8 cellular contexts compared by ENCODE assay signal in the genomic region with DNA sequence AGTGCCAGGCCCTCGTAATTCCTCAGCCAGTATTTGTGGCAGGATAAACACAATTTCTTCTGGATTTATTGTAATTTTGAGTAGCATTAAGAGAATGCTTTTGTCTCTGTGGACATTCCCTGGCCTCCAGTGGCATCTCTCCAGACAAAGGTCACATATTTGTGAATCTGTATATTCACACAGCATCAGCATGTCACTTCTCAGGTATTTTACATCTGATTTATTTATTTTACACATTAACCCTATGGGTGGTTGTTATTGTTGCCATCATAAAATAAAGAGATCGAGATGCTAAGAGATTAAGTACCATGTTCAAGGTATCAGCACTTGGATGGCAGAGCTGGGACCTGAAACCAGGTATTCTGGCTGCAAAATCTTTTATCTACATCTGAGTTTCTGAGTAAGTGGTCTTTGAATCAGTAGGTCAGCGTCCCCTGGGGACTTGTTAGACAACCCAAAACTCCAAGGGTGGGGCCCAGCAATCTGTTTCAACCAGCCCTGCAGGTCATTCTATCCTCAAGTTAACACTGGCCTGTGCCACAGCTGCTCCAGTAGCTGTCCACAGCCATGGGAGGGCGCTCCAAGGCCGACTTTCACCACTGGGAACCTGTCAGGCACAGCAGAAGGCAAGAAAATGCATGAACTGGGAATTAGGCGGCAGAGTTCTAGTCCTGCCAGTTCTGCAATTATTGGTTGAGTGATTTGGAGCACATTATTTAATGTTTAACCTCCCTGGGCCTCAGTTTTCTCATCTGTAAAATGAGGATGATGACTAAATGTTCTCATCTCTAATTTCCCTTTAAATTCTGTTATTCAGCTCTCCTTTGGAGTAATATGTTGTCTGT. TPM values are rescaled to one million over a fixed set of nuclear protein-coding genes. Genes with fewer than 3 reads are reported as not detected.
A peak's percentile ranks its signal among the peaks of the same experiment; 100 is the strongest.
DNase-seq lines count a peak whose midpoint lies in the region; ATAC-seq and TF ChIP-seq lines count a peak whose summit lies in the region.

No MANE protein-coding gene starts in this region.

- WGBS in psoas muscle, 3 donors, result 49 to 55% (median 50%) methylated on average over 6 of the region's 6 CpGs

- H3K27ac Mint-ChIP-seq in glutamatergic neuron (ENCODE audit: unreplicated experiment), result no peak overlapping the region

- H3K27me3 Mint-ChIP-seq in glutamatergic neuron (ENCODE audit: unreplicated experiment), result peaks cover 2% of the 10 kb centered on the region

- TF ChIP-seq CTCF in KMS-11 (conservative IDR thresholded peaks at IDR 0.05; ENCODE audit: low read depth, low read length), result peak; percentile 91
- TF ChIP-seq CTCF in glutamatergic neuron (IDR thresholded peaks at IDR 0.05; ENCODE audit: partially characterized antibody, unreplicated experiment), result peak; percentile 74
- TF ChIP-seq CTCF in psoas muscle (IDR thresholded peaks at IDR 0.05), result peak; percentile 84

- H3K27me3 ChIP-seq in KMS-11 (ENCODE audit: insufficient read depth, low read depth) (no peaks in the 10 kb centered on the region), psoas muscle (ENCODE audit: insufficient read depth in 3 of 3, low read length in 2 of 3) (no peaks in the 10 kb centered on the region)

- H2AFZ ChIP-seq in KMS-11 (ENCODE audit: low read depth), result peak overlapping the region; percentile 91

- peaks cover 20% of the 10 kb centered on the region for H3K4me1 ChIP-seq in KMS-11 (ENCODE audit: low read depth, poor library complexity, severe bottlenecking)
- H3K4me1 ChIP-seq in psoas muscle, result peaks cover 3% of the 10 kb centered on the region

- H3K9ac ChIP-seq in KMS-11, result peak overlapping the region; percentile 67; the same call in 1 of the 2 replicates

- no peaks in the 10 kb centered on the region for H3K9me3 ChIP-seq in psoas muscle

- DNase-seq in DMS53 treated with DMSO at 0.1 percent for 48 hours (lab: John Stamatoyannopoulos, UW; ENCODE audit: unreplicated experiment) (peak; percentile 18), SHP77 treated with DMSO at 0.1 percent for 48 hours (lab: John Stamatoyannopoulos, UW) (peak; percentile 65), glutamatergic neuron (peak; percentile 93), psoas muscle (peak; percentile 81 to 90)
- peak; percentile 90 for DNase-seq in activated effector memory CD4-positive, alpha-beta T cell treated with anti-CD3 and anti-CD28 coated beads, Interleukin-2, amount 50 U/mL, for 16 hours

- H3K9me3 Mint-ChIP-seq in glutamatergic neuron (ENCODE audit: unreplicated experiment), result no peaks in the 10 kb centered on the region

- H3K36me3 ChIP-seq in KMS-11 (ENCODE audit: insufficient read depth), result no peaks in the 10 kb centered on the region
- no peaks in the 10 kb centered on the region for H3K36me3 ChIP-seq in psoas muscle (ENCODE audit: insufficient read depth in 1 of 2, low read depth in 1 of 2)

- no peaks in the 10 kb centered on the region for H4K20me1 ChIP-seq in KMS-11 (ENCODE audit: insufficient read depth)

- intact Hi-C loops in psoas muscle (cut with DNase I), result loop anchor here (2.0 to 5.0 kb wide), 2 partner anchors 698 to 699 kb away; no protein-coding TSS in a partner anchor

- H3K4me3 ChIP-seq in KMS-11 (IDR thresholded peaks at IDR 0.05; ENCODE audit: insufficient read depth, low read depth, low read length) (peak overlapping the region; percentile 42), psoas muscle (no peak overlapping the region)

- peaks cover 1% of the 10 kb centered on the region for H3K36me3 Mint-ChIP-seq in glutamatergic neuron (ENCODE audit: unreplicated experiment)

- no peaks in the 10 kb centered on the region for H3K4me1 Mint-ChIP-seq in glutamatergic neuron (ENCODE audit: low read depth, unreplicated experiment)

- H3K27ac ChIP-seq in KMS-11 (peak overlapping the region; percentile 75; the same call in 1 of the 2 replicates), psoas muscle (no peak overlapping the region)

- peak; percentile 88 to 95 (median 93) for ATAC-seq in psoas muscle
- no peak for ATAC-seq in HG03139 (IDR thresholded peaks at IDR 0.05; ENCODE audit: unreplicated experiment)
- ATAC-seq in HG03354 (IDR thresholded peaks at IDR 0.05; ENCODE audit: poor library complexity, severe bottlenecking, unreplicated experiment), result no peak

- H3K79me2 ChIP-seq in KMS-11 (ENCODE audit: insufficient read depth, low read depth), result no peaks in the 10 kb centered on the region

- peak overlapping the region; percentile 62 for H3K4me2 ChIP-seq in KMS-11

- peak overlapping the region; percentile 47 for H3K4me3 Mint-ChIP-seq in glutamatergic neuron (ENCODE audit: unreplicated experiment)

RNA-seq across cellular contexts. Expression of gene MRPL33, which starts 17.6 kb away (rescaled TPM):
- total RNA-seq in glutamatergic neuron (ENCODE audit: unreplicated experiment) (54.2 TPM), psoas muscle (100 to 1,000 TPM; 200 to 269 (median 257) TPM)
- 100 to 1,000 TPM; 400 to 716 (median 536) TPM for polyA plus RNA-seq in psoas muscle

Comparison
In these comparisons a context has a peak if more than half of its experiments do, and no peak if none do; other contexts are left out.
1. DNase-seq: peak in every context shown above with its lines; median percentile 93 in glutamatergic neuron; 90 in activated effector memory CD4-positive, alpha-beta T cell treated with anti-CD3 and anti-CD28 coated beads, Interleukin-2, amount 50 U/mL, for 16 hours; 86 in psoas muscle; 65 in SHP77 treated with DMSO at 0.1 percent for 48 hours; 18 in DMS53 treated with DMSO at 0.1 percent for 48 hours.
2. ATAC-seq: peak in psoas muscle (4 of 4); none in HG03139 (single experiment) and HG03354 (single experiment).
3. Peak in every context shown above with its lines, with median percentiles within 50 percentile points of each other: CTCF ChIP-seq.